In genomic region chr18:57333941-57334340, GRCh38 we compare ENCODE assay signal across 20 cellular contexts. TPM values are rescaled to one million over a fixed set of nuclear protein-coding genes. Genes with fewer than 3 reads are reported as not detected.
"Had no signal": no experiment of that assay in that cellular context is flagged by ENCODE, and none has a peak within 500 bp of the region (broad histone marks: within the 10 kb centered on the region; RNA-seq: fewer than 3 reads in every experiment).

No MANE protein-coding gene starts in this region.

- H3K9me3 Mint-ChIP-seq: activated naive CD4-positive, alpha-beta T cell treated with anti-CD3 and anti-CD28 coated beads, Interleukin-2, amount 10 ng/mL, durations not matched to agents 7 days and 5 days; memory B cell; T-helper 2 cell treated with Interferon-gamma antibody and Interleukin-4, amounts not matched to agents 5 μg/mL and 100 μg/mL, for 36 hours had no signal

- H3K79me2 ChIP-seq: hepatocyte had no signal

- H3K27me3 ChIP-seq: cardiac muscle cell, right atrium auricular region, tibial nerve, uterus had no signal

- H3K4me3 ChIP-seq: cardiac muscle cell, dorsolateral prefrontal cortex, hepatocyte, right atrium auricular region, tibial nerve, uterus had no signal

- H3K4me2 ChIP-seq: hepatocyte had no signal

- H3K36me3 ChIP-seq: cardiac muscle cell, right atrium auricular region, tibial nerve, uterus had no signal

- H3K9me3 ChIP-seq: right atrium auricular region, tibial nerve, uterus had no signal

- H3K4me3 Mint-ChIP-seq: activated naive CD4-positive, alpha-beta T cell treated with anti-CD3 and anti-CD28 coated beads, Interleukin-2, amount 10 ng/mL, durations not matched to agents 7 days and 5 days; memory B cell; natural killer cell; T-helper 2 cell treated with Interferon-gamma antibody and Interleukin-4, amounts not matched to agents 5 μg/mL and 100 μg/mL, for 36 hours had no signal

- H3K27ac ChIP-seq: cardiac muscle cell, dorsolateral prefrontal cortex, hepatocyte, right atrium auricular region, tibial nerve, uterus had no signal

- H3K4me1 Mint-ChIP-seq: activated naive CD4-positive, alpha-beta T cell treated with anti-CD3 and anti-CD28 coated beads, Interleukin-2, amount 10 ng/mL, durations not matched to agents 7 days and 5 days; memory B cell; natural killer cell had no signal

- H2AFZ ChIP-seq: hepatocyte had no signal

- H3K36me3 Mint-ChIP-seq: activated naive CD4-positive, alpha-beta T cell treated with anti-CD3 and anti-CD28 coated beads, Interleukin-2, amount 10 ng/mL, durations not matched to agents 7 days and 5 days; memory B cell; natural killer cell had no signal

- H3K27ac Mint-ChIP-seq: activated naive CD4-positive, alpha-beta T cell treated with anti-CD3 and anti-CD28 coated beads, Interleukin-2, amount 10 ng/mL, durations not matched to agents 7 days and 5 days; memory B cell; natural killer cell; T-helper 2 cell treated with Interferon-gamma antibody and Interleukin-4, amounts not matched to agents 5 μg/mL and 100 μg/mL, for 36 hours had no signal

- DNase-seq: activated CD4-positive, alpha-beta T cell treated with anti-CD3 and anti-CD28 coated beads for 1 hour; activated CD4-positive, alpha-beta T cell treated with anti-CD3 and anti-CD28 coated beads, Interleukin-2, amount 50 U/mL, for 4 hours; activated naive CD4-positive, alpha-beta T cell treated with anti-CD3 and anti-CD28 coated beads, Interleukin-2, amount 10 ng/mL, durations not matched to agents 7 days and 5 days; dorsolateral prefrontal cortex; left ventricle myocardium superior; natural killer cell; occipital lobe; small intestine; stimulated activated CD4-positive, alpha-beta T cell treated with anti-CD3 and anti-CD28 coated beads, Interleukin-4, amount 100 ng/mL, for 24 hours; stimulated activated naive CD4-positive, alpha-beta T cell treated with Interleukin-2 at 50 U/mL for 16 hours; substantia nigra; uterus had no signal

- H3K4me1 ChIP-seq: right atrium auricular region, tibial nerve, uterus had no signal

- ATAC-seq: left ventricle myocardium superior, natural killer cell had no signal

RNA-seq across cellular contexts. Expression of gene ST8SIA3, which starts 18.4 kb away (rescaled TPM):
- total RNA-seq: cardiac muscle cell, kidney epithelial cell, left ventricle myocardium superior, natural killer cell, posterior vena cava, right atrium auricular region, tibial nerve had no signal
